1 cellular context compared by ENCODE assay signal in genomic region chr9:71273613-71274012, GRCh38.
TF ChIP-seq lines count a peak whose summit lies in the region.

No MANE protein-coding gene starts in this region.

TF ChIP-seq in HepG2, 621 proteins besides CTCF, POLR2A, EP300 and RAD21 (continued from another document and continues in another):
- TF ChIP-seq IRF9 (CRISPR knock-in tag; IDR thresholded peaks at IDR 0.05; ENCODE audit: borderline replicate concordance): no peak
- TF ChIP-seq TCF12 (IDR thresholded peaks at IDR 0.05): no peak
- TF ChIP-seq TCF12 (CRISPR knock-in tag; IDR thresholded peaks at IDR 0.05): no peak
- no peak for TF ChIP-seq BCLAF1 (IDR thresholded peaks at IDR 0.05)
- no peak for TF ChIP-seq MATR3 (CRISPR knock-in tag; IDR thresholded peaks at IDR 0.05)
- 0 out of 2 replicates have a peak, but pooled peaks have one; percentile 31 for TF ChIP-seq PITX1 (CRISPR knock-in tag; IDR thresholded peaks at IDR 0.05)
- no peak for TF ChIP-seq ZKSCAN5 (CRISPR knock-in tag; IDR thresholded peaks at IDR 0.05)
- TF ChIP-seq POGZ (CRISPR knock-in tag; IDR thresholded peaks at IDR 0.05): peak; percentile 68
- no peak for TF ChIP-seq ZNF556 (CRISPR knock-in tag; IDR thresholded peaks at IDR 0.05; ENCODE audit: borderline replicate concordance)
- TF ChIP-seq DNMT3B (CRISPR knock-in tag; conservative IDR thresholded peaks at IDR 0.05): no peak
- TF ChIP-seq ZFP41 (CRISPR knock-in tag; IDR thresholded peaks at IDR 0.05; ENCODE audit: borderline replicate concordance): no peak
- no peak for TF ChIP-seq ATF7 (IDR thresholded peaks at IDR 0.05)
- TF ChIP-seq ATF7 (CRISPR knock-in tag; IDR thresholded peaks at IDR 0.05): no peak
- no peak for TF ChIP-seq ETV5 (CRISPR knock-in tag; IDR thresholded peaks at IDR 0.05; ENCODE audit: borderline replicate concordance)
- no peak for TF ChIP-seq SATB2 (CRISPR knock-in tag; IDR thresholded peaks at IDR 0.05)
- no peak for TF ChIP-seq AHR (CRISPR knock-in tag; IDR thresholded peaks at IDR 0.05)
- no peak for TF ChIP-seq BRCA1 (CRISPR knock-in tag; IDR thresholded peaks at IDR 0.05)
- TF ChIP-seq ZNF75D (CRISPR knock-in tag; IDR thresholded peaks at IDR 0.05; ENCODE audit: borderline replicate concordance): no peak
- peak; percentile 69 for TF ChIP-seq ELF3 (CRISPR knock-in tag; IDR thresholded peaks at IDR 0.05)
- peak; percentile 37; the same call in 1 of the 2 replicates for TF ChIP-seq RXRB (CRISPR knock-in tag; IDR thresholded peaks at IDR 0.05; ENCODE audit: borderline replicate concordance)
- no peak for TF ChIP-seq IRF2 (CRISPR knock-in tag; IDR thresholded peaks at IDR 0.05)
- peak; percentile 47; the same call in 1 of the 2 replicates for TF ChIP-seq NCOA2 (CRISPR knock-in tag; IDR thresholded peaks at IDR 0.05)
- no peak for TF ChIP-seq FOXC1 (CRISPR knock-in tag; IDR thresholded peaks at IDR 0.05; ENCODE audit: borderline replicate concordance)
- no peak for TF ChIP-seq NR3C1 (CRISPR knock-in tag; IDR thresholded peaks at IDR 0.05)
- TF ChIP-seq ZGPAT (CRISPR knock-in tag; IDR thresholded peaks at IDR 0.05): peak; percentile 68; the same call in 1 of the 2 replicates
- TF ChIP-seq SOX6 (IDR thresholded peaks at IDR 0.05): no peak
- TF ChIP-seq SOX6 (CRISPR knock-in tag; IDR thresholded peaks at IDR 0.05): peak; percentile 51
- peak; percentile 47; the same call in 1 of the 2 replicates for TF ChIP-seq SOX5 (CRISPR knock-in tag; IDR thresholded peaks at IDR 0.05; ENCODE audit: borderline replicate concordance)
- no peak for TF ChIP-seq ZNF414 (CRISPR knock-in tag; IDR thresholded peaks at IDR 0.05)
- no peak for TF ChIP-seq ZNF549 (CRISPR knock-in tag; IDR thresholded peaks at IDR 0.05)
- no peak for TF ChIP-seq TARDBP (CRISPR knock-in tag; IDR thresholded peaks at IDR 0.05)
- TF ChIP-seq LCORL (IDR thresholded peaks at IDR 0.05): peak; percentile 15; the same call in 1 of the 2 replicates
- peak; percentile 48; the same call in 1 of the 2 replicates for TF ChIP-seq LCORL (CRISPR knock-in tag; IDR thresholded peaks at IDR 0.05)
- TF ChIP-seq SETDB1 (CRISPR knock-in tag; IDR thresholded peaks at IDR 0.05; ENCODE audit: borderline replicate concordance): no peak
- TF ChIP-seq SOX13 (IDR thresholded peaks at IDR 0.05): no peak
- TF ChIP-seq SOX13 (CRISPR knock-in tag; conservative IDR thresholded peaks at IDR 0.05 in 1 of 2, IDR thresholded peaks at IDR 0.05 in 1 of 2): peak in 1 of 2 experiments; percentile 70; a peak in 1 of 4 replicates
- TF ChIP-seq, protein P1, sequence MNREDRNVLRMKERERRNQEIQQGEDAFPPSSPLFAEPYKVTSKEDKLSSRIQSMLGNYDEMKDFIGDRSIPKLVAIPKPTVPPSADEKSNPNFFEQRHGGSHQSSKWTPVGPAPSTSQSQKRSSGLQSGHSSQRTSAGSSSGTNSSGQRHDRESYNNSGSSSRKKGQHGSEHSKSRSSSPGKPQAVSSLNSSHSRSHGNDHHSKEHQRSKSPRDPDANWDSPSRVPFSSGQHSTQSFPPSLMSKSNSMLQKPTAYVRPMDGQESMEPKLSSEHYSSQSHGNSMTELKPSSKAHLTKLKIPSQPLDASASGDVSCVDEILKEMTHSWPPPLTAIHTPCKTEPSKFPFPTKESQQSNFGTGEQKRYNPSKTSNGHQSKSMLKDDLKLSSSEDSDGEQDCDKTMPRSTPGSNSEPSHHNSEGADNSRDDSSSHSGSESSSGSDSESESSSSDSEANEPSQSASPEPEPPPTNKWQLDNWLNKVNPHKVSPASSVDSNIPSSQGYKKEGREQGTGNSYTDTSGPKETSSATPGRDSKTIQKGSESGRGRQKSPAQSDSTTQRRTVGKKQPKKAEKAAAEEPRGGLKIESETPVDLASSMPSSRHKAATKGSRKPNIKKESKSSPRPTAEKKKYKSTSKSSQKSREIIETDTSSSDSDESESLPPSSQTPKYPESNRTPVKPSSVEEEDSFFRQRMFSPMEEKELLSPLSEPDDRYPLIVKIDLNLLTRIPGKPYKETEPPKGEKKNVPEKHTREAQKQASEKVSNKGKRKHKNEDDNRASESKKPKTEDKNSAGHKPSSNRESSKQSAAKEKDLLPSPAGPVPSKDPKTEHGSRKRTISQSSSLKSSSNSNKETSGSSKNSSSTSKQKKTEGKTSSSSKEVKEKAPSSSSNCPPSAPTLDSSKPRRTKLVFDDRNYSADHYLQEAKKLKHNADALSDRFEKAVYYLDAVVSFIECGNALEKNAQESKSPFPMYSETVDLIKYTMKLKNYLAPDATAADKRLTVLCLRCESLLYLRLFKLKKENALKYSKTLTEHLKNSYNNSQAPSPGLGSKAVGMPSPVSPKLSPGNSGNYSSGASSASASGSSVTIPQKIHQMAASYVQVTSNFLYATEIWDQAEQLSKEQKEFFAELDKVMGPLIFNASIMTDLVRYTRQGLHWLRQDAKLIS (CRISPR knock-in tag; IDR thresholded peaks at IDR 0.05): no peak
- peak; percentile 39; the same call in 1 of the 2 replicates for TF ChIP-seq HMG20A (CRISPR knock-in tag; IDR thresholded peaks at IDR 0.05; ENCODE audit: borderline replicate concordance)
- no peak for TF ChIP-seq ELF1 (CRISPR knock-in tag; IDR thresholded peaks at IDR 0.05)
- no peak for TF ChIP-seq FOXO4 (CRISPR knock-in tag; conservative IDR thresholded peaks at IDR 0.05)
- no peak for TF ChIP-seq MTF1 (CRISPR knock-in tag; IDR thresholded peaks at IDR 0.05)
- TF ChIP-seq, protein P2, sequence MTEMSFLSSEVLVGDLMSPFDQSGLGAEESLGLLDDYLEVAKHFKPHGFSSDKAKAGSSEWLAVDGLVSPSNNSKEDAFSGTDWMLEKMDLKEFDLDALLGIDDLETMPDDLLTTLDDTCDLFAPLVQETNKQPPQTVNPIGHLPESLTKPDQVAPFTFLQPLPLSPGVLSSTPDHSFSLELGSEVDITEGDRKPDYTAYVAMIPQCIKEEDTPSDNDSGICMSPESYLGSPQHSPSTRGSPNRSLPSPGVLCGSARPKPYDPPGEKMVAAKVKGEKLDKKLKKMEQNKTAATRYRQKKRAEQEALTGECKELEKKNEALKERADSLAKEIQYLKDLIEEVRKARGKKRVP (CRISPR knock-in tag; IDR thresholded peaks at IDR 0.05): 0 out of 4 replicates have a peak, but pooled peaks of 1 of the 2 experiments have one; percentile 43
- no peak for TF ChIP-seq ZSCAN9 (CRISPR knock-in tag; IDR thresholded peaks at IDR 0.05; ENCODE audit: borderline replicate concordance)
- TF ChIP-seq TBX2 (CRISPR knock-in tag; IDR thresholded peaks at IDR 0.05; ENCODE audit: borderline replicate concordance): no peak
- TF ChIP-seq PCBP1 (IDR thresholded peaks at IDR 0.05; ENCODE audit: borderline replicate concordance, low read depth, low read length): no peak
- TF ChIP-seq, protein P3, sequence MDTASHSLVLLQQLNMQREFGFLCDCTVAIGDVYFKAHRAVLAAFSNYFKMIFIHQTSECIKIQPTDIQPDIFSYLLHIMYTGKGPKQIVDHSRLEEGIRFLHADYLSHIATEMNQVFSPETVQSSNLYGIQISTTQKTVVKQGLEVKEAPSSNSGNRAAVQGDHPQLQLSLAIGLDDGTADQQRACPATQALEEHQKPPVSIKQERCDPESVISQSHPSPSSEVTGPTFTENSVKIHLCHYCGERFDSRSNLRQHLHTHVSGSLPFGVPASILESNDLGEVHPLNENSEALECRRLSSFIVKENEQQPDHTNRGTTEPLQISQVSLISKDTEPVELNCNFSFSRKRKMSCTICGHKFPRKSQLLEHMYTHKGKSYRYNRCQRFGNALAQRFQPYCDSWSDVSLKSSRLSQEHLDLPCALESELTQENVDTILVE (CRISPR knock-in tag; IDR thresholded peaks at IDR 0.05): 0 out of 2 replicates have a peak, but pooled peaks have one; percentile 27
- TF ChIP-seq MTF2 (CRISPR knock-in tag; IDR thresholded peaks at IDR 0.05; ENCODE audit: borderline replicate concordance): no peak
- TF ChIP-seq KLF11 (CRISPR knock-in tag; IDR thresholded peaks at IDR 0.05): no peak
- TF ChIP-seq NFKBIZ (CRISPR knock-in tag; IDR thresholded peaks at IDR 0.05): no peak
- peak; percentile 71 for TF ChIP-seq ISL2 (CRISPR knock-in tag; IDR thresholded peaks at IDR 0.05)
- no peak for TF ChIP-seq JARID2 (CRISPR knock-in tag; IDR thresholded peaks at IDR 0.05; ENCODE audit: insufficient replicate concordance)
- no peak for TF ChIP-seq ZBTB43 (CRISPR knock-in tag; conservative IDR thresholded peaks at IDR 0.05)
- no peak for TF ChIP-seq PHF5A (CRISPR knock-in tag; IDR thresholded peaks at IDR 0.05; ENCODE audit: low read depth, unreplicated experiment)
- no peak for TF ChIP-seq ZNF451 (CRISPR knock-in tag; IDR thresholded peaks at IDR 0.05)
- TF ChIP-seq TRIM22 (IDR thresholded peaks at IDR 0.05): no peak
- TF ChIP-seq KAT7 (CRISPR knock-in tag; IDR thresholded peaks at IDR 0.05; ENCODE audit: borderline replicate concordance): no peak
- TF ChIP-seq HNRNPUL1 (IDR thresholded peaks at IDR 0.05; ENCODE audit: low read depth, low read length): no peak
- TF ChIP-seq FOXA1 (IDR thresholded peaks at IDR 0.05): no peak
- TF ChIP-seq FOXA1 (CRISPR knock-in tag; IDR thresholded peaks at IDR 0.05): 0 out of 2 replicates have a peak, but pooled peaks have one; percentile 18
